ENCODE assay signal across 9 cellular contexts in genomic region chr3:194930439-194931204, GRCh38.
A peak's percentile ranks its signal among the peaks of the same experiment; 100 is the strongest.
DNase-seq lines count a peak whose midpoint lies in the region; ATAC-seq and TF ChIP-seq lines count a peak whose summit lies in the region.
"Had no signal": no experiment of that assay in that cellular context is flagged by ENCODE, and none has a peak within 500 bp of the region (broad histone marks: within the 10 kb centered on the region; RNA-seq: fewer than 3 reads in every experiment).

No MANE protein-coding gene starts in this region.

- peak overlapping the region; percentile 20 for H3K27ac ChIP-seq in PC-9

- CTCF ChIA-PET in PC-9 (lab: Charles Lee) = interaction anchor here (0.6 to 0.8 kb wide), 3 partner anchors 41 to 248 kb away, joined by 3 to 4 read pairs (median 4); no protein-coding TSS in a partner anchor

- intact Hi-C loops in PC-9 (cut with micrococcal nuclease; ENCODE audit: unreplicated experiment) = loop anchor here (2.0 to 10.0 kb wide), 2 partner anchors 60 to 174 kb away; no protein-coding TSS in a partner anchor

- peak overlapping the region; percentile 27 for H3K4me2 ChIP-seq in PC-9

- TF ChIP-seq CTCF in AG09309 (IDR thresholded peaks at IDR 0.05; ENCODE audit: control insufficient read depth, insufficient read depth, low read depth, low read length, missing control alignments) (no peak), PC-9 (conservative IDR thresholded peaks at IDR 0.05) (no peak), epithelial cell of proximal tubule (conservative IDR thresholded peaks at IDR 0.05; ENCODE audit: low read depth, low read length) (no peak), GM13977 (IDR thresholded peaks at IDR 0.05; ENCODE audit: extremely low read depth, insufficient read depth, missing control alignments) (no peak)

- DNase-seq in AG09309 (ENCODE audit: low read depth) (peak; percentile 59), PC-9 (peak; percentile 47 to 85), epithelial cell of proximal tubule (ENCODE audit: low read depth) (peak; percentile 45), midbrain (lab: John Stamatoyannopoulos, UW) (peak; percentile 11), GM13977 (ENCODE audit: low spot score) (no peak)
- no peak for DNase-seq in stimulated activated naive CD8-positive, alpha-beta T cell treated with anti-CD3 and anti-CD28 coated beads, Interleukin-15, Interleukin-2, amounts not matched to agents 100 U/mL and 50 U/mL, for 24 hours
- DNase-seq: effector memory CD4-positive, alpha-beta T cell had no signal

- in situ Hi-C loops in GM13977 (cut with MboI; ENCODE audit: low pct_unique_long_range_greater_than_20kb, low sequenced_read_pairs, unreplicated experiment) = no loop called here

- POLR2A ChIA-PET in PC-9 (lab: Charles Lee; ENCODE audit: unreplicated experiment) = interaction anchor here (0.6 kb wide), 1 partner anchor 240 kb away, joined by 5 read pairs; no protein-coding TSS in a partner anchor

- peaks cover 41% of the 10 kb centered on the region for H3K4me1 ChIP-seq in PC-9 (replicated peaks; ENCODE audit: insufficient read depth)

- H2AFZ ChIP-seq in PC-9 = no peak overlapping the region

- H3F3A ChIP-seq in PC-9 (ENCODE audit: insufficient read depth, low read depth) = peaks cover 18% of the 10 kb centered on the region

- no peaks in the 10 kb centered on the region for H3K27me3 ChIP-seq in PC-9 (ENCODE audit: insufficient read depth, low read depth)

- H3K79me2 ChIP-seq in PC-9 (ENCODE audit: low read depth) = no peaks in the 10 kb centered on the region

- H3K4me3 ChIP-seq in AG09309 (ENCODE audit: control insufficient read depth, low read depth, low read length) = no peak overlapping the region
- no peak overlapping the region for H3K4me3 ChIP-seq in PC-9
- no peak overlapping the region for H3K4me3 ChIP-seq in epithelial cell of proximal tubule (ENCODE audit: low read depth, low read length)

- peaks cover 7% of the 10 kb centered on the region; the same call in 1 of the 2 replicates for H3K9me3 ChIP-seq in PC-9 (ENCODE audit: insufficient read depth, low read depth)

- 0 out of 2 replicates have a peak, but pooled peaks cover 3% of the 10 kb centered on the region for H3K9me2 ChIP-seq in PC-9 (ENCODE audit: insufficient read depth)

- ATAC-seq in HG03520 (IDR thresholded peaks at IDR 0.05; ENCODE audit: unreplicated experiment) = no peak
- ATAC-seq in stimulated activated naive CD8-positive, alpha-beta T cell treated with anti-CD3 and anti-CD28 coated beads, Interleukin-15, Interleukin-2, amounts not matched to agents 100 U/mL and 50 U/mL, for 24 hours = no peak
- ATAC-seq in GM21381 (IDR thresholded peaks at IDR 0.05; ENCODE audit: unreplicated experiment) = no peak

- no peaks in the 10 kb centered on the region for H4K20me1 ChIP-seq in PC-9 (ENCODE audit: insufficient read depth)

- no TSS peak for BruUV-seq in PC-9 (replicated peaks; lab: Mats Ljungman, UMichigan)

- H3K36me3 ChIP-seq in PC-9 (ENCODE audit: low read depth) = no peaks in the 10 kb centered on the region

Comparison
In these comparisons a context has a peak if more than half of its experiments do, and no peak if none do; other contexts are left out.
1. DNase-seq: peak in AG09309 (single experiment), PC-9 (2 of 2), epithelial cell of proximal tubule (single experiment) and midbrain (single experiment); none in stimulated activated naive CD8-positive, alpha-beta T cell treated with anti-CD3 and anti-CD28 coated beads, Interleukin-15, Interleukin-2, amounts not matched to agents 100 U/mL and 50 U/mL, for 24 hours (single experiment) and GM13977 (single experiment).